In the genomic region with DNA sequence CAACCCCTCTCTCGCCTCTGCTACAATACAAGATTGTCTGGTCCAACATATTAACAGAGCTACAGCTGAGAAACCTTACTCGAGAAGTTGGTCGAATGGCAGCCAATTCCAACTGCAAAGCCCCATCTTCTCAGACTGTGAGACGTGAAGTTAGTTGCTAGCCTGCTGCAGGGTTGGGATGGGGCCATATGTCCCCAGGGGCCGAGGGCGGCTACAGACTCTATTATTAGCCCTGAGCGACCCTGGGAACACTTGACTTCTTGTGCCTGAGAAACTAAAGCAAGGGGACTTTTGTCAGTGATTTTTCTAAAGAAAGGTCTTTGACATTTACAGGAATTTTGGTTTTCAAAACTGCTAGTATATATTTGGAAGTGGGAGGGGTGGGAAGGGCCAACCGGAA, we compare ENCODE assay signal across 15 cellular contexts. TPM values are rescaled to one million over a fixed set of nuclear protein-coding genes. Genes with fewer than 3 reads are reported as not detected.
"Had no signal": no experiment of that assay in that cellular context is flagged by ENCODE, and none has a peak within 500 bp of the region (broad histone marks: within the 10 kb centered on the region; RNA-seq: fewer than 3 reads in every experiment).

No MANE protein-coding gene starts in this region.

- H3K36me3 ChIP-seq: esophagus muscularis mucosa, thyroid gland had no signal

- H3K27ac ChIP-seq: lower lobe of right lung, thyroid gland had no signal

- ATAC-seq: activated CD8-positive, alpha-beta T cell treated with anti-CD3 and anti-CD28 coated beads, Interleukin-2, amount 10 ng/mL, durations not matched to agents 7 days and 5 days; lower lobe of right lung; right cardiac atrium; stimulated activated naive B cell treated with anti-CD40 and anti-IgM and Interleukin-4, amounts not matched to agents 10 μg/mL and 1 μg/mL and 100 μg/mL, for 72 hours had no signal

- H3K4me1 ChIP-seq: thyroid gland had no signal

- H3K9me3 ChIP-seq: esophagus muscularis mucosa, lower lobe of right lung, thyroid gland had no signal

- DNase-seq: activated CD4-positive, alpha-beta T cell treated with anti-CD3 and anti-CD28 coated beads, Interleukin-2, amount 10 ng/mL, durations not matched to agents 24 days and 14 days; activated CD8-positive, alpha-beta T cell treated with anti-CD3 and anti-CD28 coated beads, Interleukin-2, amount 10 ng/mL, durations not matched to agents 7 days and 5 days; activated naive CD4-positive, alpha-beta T cell treated with anti-CD3 and anti-CD28 coated beads for 36 hours; activated T-cell treated with anti-CD3 and anti-CD28 coated beads, Interleukin-2, amount 50 U/mL, for 24 hours; anterior cingulate cortex; effector CD8-positive, alpha-beta T cell; hippocampal formation; left cardiac atrium; lower lobe of right lung; stimulated activated naive B cell treated with anti-CD40 and anti-IgM and Interleukin-4, amounts not matched to agents 10 μg/mL and 1 μg/mL and 100 μg/mL, for 72 hours; thyroid gland had no signal

- H3K27me3 ChIP-seq: esophagus muscularis mucosa, thyroid gland had no signal

- H3K4me3 ChIP-seq: esophagus muscularis mucosa, lower lobe of right lung, thyroid gland had no signal

RNA-seq across cellular contexts. Expression of a gene that starts 13.7 kb away (rescaled TPM):
- total RNA-seq: endothelial cell of umbilical vein, mesothelial cell of epicardium had no signal
